In genomic region chr16:87457724-87458423, GRCh38 we compare ENCODE assay signal across 9 cellular contexts. TPM values are rescaled to one million over a fixed set of nuclear protein-coding genes. Genes with fewer than 3 reads are reported as not detected.
DNase-seq lines count a peak whose midpoint lies in the region; ATAC-seq and TF ChIP-seq lines count a peak whose summit lies in the region.
"Had no signal": no experiment of that assay in that cellular context is flagged by ENCODE, and none has a peak within 500 bp of the region (broad histone marks: within the 10 kb centered on the region; RNA-seq: fewer than 3 reads in every experiment).

No MANE protein-coding gene starts in this region.

- H4K20me1 ChIP-seq in neural progenitor cell (ENCODE audit: low read depth): peaks cover 28% of the 10 kb centered on the region

- no peak for TF ChIP-seq CTCF in neural progenitor cell (IDR thresholded peaks at IDR 0.05)
- no peak for TF ChIP-seq CTCF in coronary artery (IDR thresholded peaks at IDR 0.05)

- peaks cover 25% of the 10 kb centered on the region for H3K4me1 Mint-ChIP-seq in activated naive CD8-positive, alpha-beta T cell treated with anti-CD3 and anti-CD28 coated beads for 36 hours
- peaks cover 20% of the 10 kb centered on the region for H3K4me1 Mint-ChIP-seq in neural progenitor cell

- H3K36me3 Mint-ChIP-seq in activated naive CD8-positive, alpha-beta T cell treated with anti-CD3 and anti-CD28 coated beads for 36 hours: peaks cover 7% of the 10 kb centered on the region
- peaks cover 5% of the 10 kb centered on the region for H3K36me3 Mint-ChIP-seq in neural progenitor cell

- H3K27ac Mint-ChIP-seq in activated naive CD8-positive, alpha-beta T cell treated with anti-CD3 and anti-CD28 coated beads for 36 hours: peak overlapping the region; percentile 69
- H3K27ac Mint-ChIP-seq in neural progenitor cell: no peak overlapping the region

- H3K9me3 ChIP-seq in mesodermal cell (ENCODE audit: control insufficient read depth, low read length): no peaks in the 10 kb centered on the region
- no peaks in the 10 kb centered on the region for H3K9me3 ChIP-seq in neural progenitor cell (ENCODE audit: low read depth)

- H3K4me3 Mint-ChIP-seq in activated naive CD8-positive, alpha-beta T cell treated with anti-CD3 and anti-CD28 coated beads for 36 hours: no peak overlapping the region
- no peak overlapping the region for H3K4me3 Mint-ChIP-seq in neural progenitor cell

- peaks cover 22% of the 10 kb centered on the region for H3K79me2 ChIP-seq in neural progenitor cell (ENCODE audit: low read depth)

- no peak overlapping the region for H3K9ac ChIP-seq in neural progenitor cell

- WGBS in mesodermal cell (ENCODE audit: insufficient coverage in 2 of 2), 2 experiments: 82 to 87% methylated on average over 16 to 20 of the region's 22 CpGs

- DNase-seq in ACHN (peak; percentile 99), HT-29 (ENCODE audit: low spot score) (peak; percentile 68), KG1 (lab: John Stamatoyannopoulos, UW) (no peak), neural progenitor cell (ENCODE audit: low spot score) (no peak), coronary artery (ENCODE audit: low spot score) (no peak)
- DNase-seq in activated naive CD8-positive, alpha-beta T cell treated with anti-CD3 and anti-CD28 coated beads for 36 hours: peak; percentile 35

- no peaks in the 10 kb centered on the region for H3K9me3 Mint-ChIP-seq in activated naive CD8-positive, alpha-beta T cell treated with anti-CD3 and anti-CD28 coated beads for 36 hours
- no peaks in the 10 kb centered on the region for H3K9me3 Mint-ChIP-seq in neural progenitor cell

- H2AFZ ChIP-seq in neural progenitor cell (replicated peaks): no peak overlapping the region

- H3K36me3 ChIP-seq in mesodermal cell (ENCODE audit: control insufficient read depth, insufficient read depth, low read length) (peaks cover 43% of the 10 kb centered on the region), neural progenitor cell (no peaks in the 10 kb centered on the region)

- H3K4me3 ChIP-seq in mesodermal cell (ENCODE audit: extremely low read depth, insufficient read depth, low read length, poor library complexity, severe bottlenecking) (no peak overlapping the region), neural progenitor cell (no peak overlapping the region), coronary artery (no peak overlapping the region)
- H3K4me3 ChIP-seq: cardiac muscle cell had no signal

- in situ Hi-C loops in ACHN (cut with HindIII; ENCODE audit: low pct_ligation_motif_present, low pct_unique_long_range_greater_than_20kb, low sequenced_read_pairs): no loop called here

- H3F3A ChIP-seq in neural progenitor cell (ENCODE audit: low read depth): peaks cover 8% of the 10 kb centered on the region

- no peaks in the 10 kb centered on the region for H3K27me3 Mint-ChIP-seq in activated naive CD8-positive, alpha-beta T cell treated with anti-CD3 and anti-CD28 coated beads for 36 hours
- H3K27me3 Mint-ChIP-seq in neural progenitor cell (ENCODE audit: insufficient read depth, low read depth): no peaks in the 10 kb centered on the region

- H3K4me1 ChIP-seq in mesodermal cell (ENCODE audit: control insufficient read depth, insufficient read depth, low read length, poor library complexity, severe bottlenecking): peaks cover 21% of the 10 kb centered on the region
- H3K4me1 ChIP-seq in neural progenitor cell: peaks cover 2% of the 10 kb centered on the region

- H3K27ac ChIP-seq in mesodermal cell (ENCODE audit: low read depth, low read length, severe bottlenecking) (peak overlapping the region; percentile 78), neural progenitor cell (no peak overlapping the region), coronary artery (no peak overlapping the region)
- H3K27ac ChIP-seq: cardiac muscle cell had no signal

- H3K27me3 ChIP-seq in neural progenitor cell: no peaks in the 10 kb centered on the region
- H3K27me3 ChIP-seq: cardiac muscle cell had no signal

- no peak overlapping the region for H3K4me2 ChIP-seq in neural progenitor cell

- no peak for ATAC-seq in GM21529 (IDR thresholded peaks at IDR 0.05; ENCODE audit: unreplicated experiment)

RNA-seq across cellular contexts. Expression of gene ZCCHC14, which starts 35.0 kb away (rescaled TPM):
- 8.6 and 13.8 TPM in 2 replicates for total RNA-seq in HT-29 (2014; rRNA removed; shearing (Covaris generic))
- 1 to 10 TPM; 5.5 to 5.7 TPM for total RNA-seq in activated naive CD8-positive, alpha-beta T cell treated with anti-CD3 and anti-CD28 coated beads for 36 hours
- 21.6 TPM for polyA plus RNA-seq in mesodermal cell (2013, experiment 1 of 2)
- 18.5 TPM for polyA plus RNA-seq in mesodermal cell (2013, experiment 2 of 2)
- 10.3 and 11.7 TPM in 2 replicates for total RNA-seq in neural progenitor cell (ENCODE audit: low replicate concordance)

Comparison
In these comparisons a context has a peak if more than half of its experiments do, and no peak if none do; other contexts are left out.
1. DNase-seq: peak in ACHN (single experiment), HT-29 (single experiment) and activated naive CD8-positive, alpha-beta T cell treated with anti-CD3 and anti-CD28 coated beads for 36 hours (single experiment); none in KG1 (single experiment), neural progenitor cell (single experiment) and coronary artery (single experiment).